Comparison of ENCODE assay signal across 8 cellular contexts in the genomic region with DNA sequence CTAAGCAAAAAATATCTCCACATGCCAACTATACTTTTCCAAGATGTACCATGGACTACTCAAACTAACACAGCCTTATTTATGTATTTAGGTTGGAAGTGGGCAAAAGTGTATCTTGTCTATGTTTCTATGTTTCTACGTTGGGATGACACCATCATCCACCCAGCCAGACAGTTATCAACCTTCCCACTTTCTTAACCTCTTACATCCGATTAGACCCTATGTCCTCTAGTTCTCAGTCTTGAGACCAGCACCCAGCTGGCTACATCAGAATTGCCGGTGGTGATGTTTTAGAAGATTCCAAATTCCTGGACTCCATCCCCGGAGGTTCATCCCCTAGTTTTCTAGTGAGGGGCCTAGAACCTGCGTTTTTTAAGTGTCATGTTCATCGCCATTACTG. TPM values are rescaled to one million over a fixed set of nuclear protein-coding genes. Genes with fewer than 3 reads are reported as not detected.
A peak's percentile ranks its signal among the peaks of the same experiment; 100 is the strongest.
DNase-seq lines count a peak whose midpoint lies in the region; ATAC-seq and TF ChIP-seq lines count a peak whose summit lies in the region.

No MANE protein-coding gene starts in this region.

- in situ Hi-C loops in KBM-7 (cut with MboI; ENCODE audit: low pct_unique_long_range_greater_than_20kb, low sequenced_read_pairs) (no loop called here), brain microvascular endothelial cell (cut with HindIII; ENCODE audit: low pct_ligation_motif_present, low sequenced_read_pairs) (no loop called here), GM13977 (cut with MboI; ENCODE audit: low pct_unique_long_range_greater_than_20kb, low sequenced_read_pairs, unreplicated experiment) (no loop called here)

- DNase-seq in BE2C (no peak), KBM-7 (peak; percentile 26), brain microvascular endothelial cell (no peak), GM13977 (ENCODE audit: low spot score) (no peak)
- no peak for DNase-seq in stimulated activated CD8-positive, alpha-beta memory T cell treated with anti-CD3 and anti-CD28 coated beads, Interleukin-4, amount 100 ng/mL, for 48 hours

- H3K27ac ChIP-seq in brain microvascular endothelial cell, result peak overlapping the region; percentile 93
- peak overlapping the region; percentile 97 for H3K27ac ChIP-seq in muscle layer of duodenum (ENCODE audit: low read length)

- H3K4me1 ChIP-seq in BE2C (0 out of 2 replicates have a peak, but pooled peaks cover 3% of the 10 kb centered on the region), muscle layer of duodenum (ENCODE audit: control insufficient read depth in 1 of 2, insufficient read depth in 2 of 2, low read length in 2 of 2) (peaks cover 6 to 20% of the 10 kb centered on the region in 2 donors)

- no peaks in the 10 kb centered on the region for H3K9me3 ChIP-seq in BE2C
- H3K9me3 ChIP-seq in muscle layer of duodenum (ENCODE audit: control insufficient read depth in 1 of 2, low read length in 2 of 2), result no peaks in the 10 kb centered on the region

- H3K4me3 ChIP-seq in BE2C (ENCODE audit: low read depth, low read length), result peak overlapping the region; percentile 91
- H3K4me3 ChIP-seq in brain microvascular endothelial cell (ENCODE audit: low read depth, low read length), result peak overlapping the region; percentile 83
- peak overlapping the region; percentile 66 to 90 for H3K4me3 ChIP-seq in muscle layer of duodenum (ENCODE audit: low read depth in 1 of 2, low read length in 2 of 2)

- no peak for ATAC-seq in HG02884 (IDR thresholded peaks at IDR 0.05; ENCODE audit: unreplicated experiment)
- no peak for ATAC-seq in GM21390 (IDR thresholded peaks at IDR 0.05; ENCODE audit: unreplicated experiment)

- H3K27me3 ChIP-seq in BE2C, result no peaks in the 10 kb centered on the region
- H3K27me3 ChIP-seq in brain microvascular endothelial cell (replicated peaks), result no peaks in the 10 kb centered on the region
- H3K27me3 ChIP-seq in muscle layer of duodenum (ENCODE audit: low read depth, low read length), result no peaks in the 10 kb centered on the region

- H3K36me3 ChIP-seq in BE2C (no peaks in the 10 kb centered on the region), brain microvascular endothelial cell (replicated peaks) (no peaks in the 10 kb centered on the region), muscle layer of duodenum (ENCODE audit: control insufficient read depth in 1 of 2, insufficient read depth in 2 of 2, low read length in 2 of 2) (peaks cover 0 to 10% of the 10 kb centered on the region in 2 donors)

- TF ChIP-seq CTCF in BE2C (IDR thresholded peaks at IDR 0.05; ENCODE audit: low read depth, low read length), result no peak
- TF ChIP-seq CTCF in brain microvascular endothelial cell (IDR thresholded peaks at IDR 0.05; ENCODE audit: low read depth, low read length, missing control alignments), result no peak
- no peak for TF ChIP-seq CTCF in GM13977 (IDR thresholded peaks at IDR 0.05; ENCODE audit: extremely low read depth, insufficient read depth, missing control alignments)

RNA-seq across cellular contexts. Expression of a gene that starts 1.0 kb away (rescaled TPM):
- polyA plus RNA-seq in BE2C (2012; ENCODE audit: insufficient read depth, insufficient read length, low read depth), result 3.0 TPM

RNA-seq across cellular contexts. Expression of a gene that starts 47.1 kb away (rescaled TPM):
- 45.8 TPM for polyA plus RNA-seq in BE2C (2012; ENCODE audit: insufficient read depth, insufficient read length, low read depth)

RNA-seq across cellular contexts. Expression of a gene that starts 47.7 kb away (rescaled TPM):
- 53.2 TPM for polyA plus RNA-seq in BE2C (2012; ENCODE audit: insufficient read depth, insufficient read length, low read depth)
